ENCODE assay signal across 9 cellular contexts in genomic region chr7:139588632-139589031, GRCh38.
A peak's percentile ranks its signal among the peaks of the same experiment; 100 is the strongest.
DNase-seq lines count a peak whose midpoint lies in the region; ATAC-seq and TF ChIP-seq lines count a peak whose summit lies in the region.
"Had no signal": no experiment of that assay in that cellular context is flagged by ENCODE, and none has a peak within 500 bp of the region (broad histone marks: within the 10 kb centered on the region; RNA-seq: fewer than 3 reads in every experiment).

No MANE protein-coding gene starts in this region.

- H3K27me3 ChIP-seq in mammary epithelial cell (ENCODE audit: insufficient read depth, low read length) (no peaks in the 10 kb centered on the region), lower lobe of right lung (ENCODE audit: low read depth) (no peaks in the 10 kb centered on the region), testis (no peaks in the 10 kb centered on the region)
- H3K27me3 ChIP-seq in effector memory CD4-positive, alpha-beta T cell (replicated peaks; ENCODE audit: control insufficient read depth, insufficient read depth, low read length, poor library complexity, severe bottlenecking), result no peaks in the 10 kb centered on the region

- intact Hi-C loops in mammary epithelial cell (cut with micrococcal nuclease) (no loop called here), lower lobe of right lung (cut with DNase I) (no loop called here), testis (cut with DNase I; ENCODE audit: low total_unique reads) (no loop called here)

- dilution Hi-C loops in mammary epithelial cell (cut with HindIII; ENCODE audit: low sequenced_read_pairs), result no loop called here

- peak; percentile 37 for DNase-seq in activated CD8-positive, alpha-beta memory T cell treated with anti-CD3 and anti-CD28 coated beads for 24 hours
- DNase-seq in activated CD8-positive, alpha-beta memory T cell treated with anti-CD3 and anti-CD28 coated beads, Interleukin-2, amount 50 U/mL, for 4 hours, result no peak
- DNase-seq in mammary epithelial cell (peak; percentile 21), lower lobe of right lung (no peak), testis (peak; percentile 32)
- DNase-seq in effector memory CD4-positive, alpha-beta T cell, result no peak
- DNase-seq in stimulated activated CD4-positive, alpha-beta T cell treated with anti-CD3 and anti-CD28 coated beads, Interleukin-2, amount 100 ng/mL, for 48 hours, result no peak
- DNase-seq: NCI-H1930 had no signal

- in situ Hi-C loops in mammary epithelial cell (cut with MboI; ENCODE audit: low sequenced_read_pairs in 2 of 2), result no loop called here

- H3K9ac ChIP-seq in mammary epithelial cell (ENCODE audit: insufficient read depth, low read length), result no peak overlapping the region

- no peak overlapping the region for H2AFZ ChIP-seq in mammary epithelial cell (ENCODE audit: low read depth, low read length)

- H3K27ac ChIP-seq in mammary epithelial cell (ENCODE audit: insufficient read depth, low read depth, low read length) (no peak overlapping the region), lower lobe of right lung (no peak overlapping the region), testis (no peak overlapping the region)
- no peak overlapping the region for H3K27ac ChIP-seq in effector memory CD4-positive, alpha-beta T cell (ENCODE audit: insufficient read depth, low read length, poor library complexity, severe bottlenecking)

- WGBS in mammary epithelial cell (ENCODE audit: low coverage, missing lambda C conversion rate), result 72% methylated on average over 2 of the region's 7 CpGs
- WGBS in testis, 2 donors, result 33 to 46% methylated on average over 7 of the region's 7 CpGs

- H3K36me3 ChIP-seq in mammary epithelial cell (ENCODE audit: insufficient read depth, low read length) (peaks cover 8% of the 10 kb centered on the region), lower lobe of right lung (peaks cover 96% of the 10 kb centered on the region), testis (ENCODE audit: low read depth, missing control alignments) (no peaks in the 10 kb centered on the region)
- peaks cover 41% of the 10 kb centered on the region for H3K36me3 ChIP-seq in effector memory CD4-positive, alpha-beta T cell (ENCODE audit: control insufficient read depth, insufficient read depth, low read length)

- no TSS peak for BruUV-seq in mammary epithelial cell (replicated peaks; lab: Mats Ljungman, UMichigan)

- CTCF ChIA-PET in mammary epithelial cell (lab: Charles Lee; ENCODE audit: low non-redundant PET), result interaction anchor here (0.7 kb wide), 1 partner anchor 30 kb away, joined by 6 read pairs; no protein-coding TSS in a partner anchor

- H3K4me1 ChIP-seq in mammary epithelial cell (ENCODE audit: insufficient read depth, low read length) (no peaks in the 10 kb centered on the region), lower lobe of right lung (peaks cover 5% of the 10 kb centered on the region), testis (no peaks in the 10 kb centered on the region)
- no peaks in the 10 kb centered on the region for H3K4me1 ChIP-seq in effector memory CD4-positive, alpha-beta T cell (ENCODE audit: control insufficient read depth, insufficient read depth, low read length, poor library complexity, severe bottlenecking)

- no peaks in the 10 kb centered on the region for H3K79me2 ChIP-seq in mammary epithelial cell (ENCODE audit: insufficient read depth, low read length)

- no peak for TF ChIP-seq POLR2A in testis (IDR thresholded peaks at IDR 0.05)

- no peak overlapping the region for H3K4me2 ChIP-seq in mammary epithelial cell (ENCODE audit: insufficient read depth, low read depth, low read length)

- H3K4me3 ChIP-seq in mammary epithelial cell (replicated peaks in 1 of 3; ENCODE audit: insufficient read depth in 1 of 3, low read depth in 2 of 3, low read length in 3 of 3), result no peak overlapping the region
- H3K4me3 ChIP-seq in lower lobe of right lung, result no peak overlapping the region
- H3K4me3 ChIP-seq in testis, result no peak overlapping the region
- no peak overlapping the region for H3K4me3 ChIP-seq in effector memory CD4-positive, alpha-beta T cell (ENCODE audit: insufficient read depth, low read depth, low read length, poor library complexity, severe bottlenecking)

- peak; percentile 71 to 76 for ATAC-seq in lower lobe of right lung
- no peak for ATAC-seq in HG03342 (IDR thresholded peaks at IDR 0.05; ENCODE audit: unreplicated experiment)

- no peaks in the 10 kb centered on the region for H4K20me1 ChIP-seq in mammary epithelial cell (ENCODE audit: insufficient read depth, low read length)

- H3K9me3 ChIP-seq in mammary epithelial cell (replicated peaks; ENCODE audit: insufficient read depth, low read length), result no peaks in the 10 kb centered on the region
- no peaks in the 10 kb centered on the region for H3K9me3 ChIP-seq in lower lobe of right lung
- no peaks in the 10 kb centered on the region for H3K9me3 ChIP-seq in testis
- H3K9me3 ChIP-seq in effector memory CD4-positive, alpha-beta T cell (ENCODE audit: control insufficient read depth, low read length), result no peaks in the 10 kb centered on the region

- TF ChIP-seq CTCF in mammary epithelial cell (conservative IDR thresholded peaks at IDR 0.05 in 1 of 2, IDR thresholded peaks at IDR 0.05 in 1 of 2; ENCODE audit: extremely low read depth in 1 of 2, insufficient read depth in 1 of 2, low read depth in 1 of 2, low read length in 2 of 2) (no peak), lower lobe of right lung (IDR thresholded peaks at IDR 0.05) (no peak), testis (IDR thresholded peaks at IDR 0.05) (no peak)

Comparison
In these comparisons a context has a peak if more than half of its experiments do, and no peak if none do; other contexts are left out.
1. DNase-seq: peak in activated CD8-positive, alpha-beta memory T cell treated with anti-CD3 and anti-CD28 coated beads for 24 hours (single experiment), mammary epithelial cell (single experiment) and testis (single experiment); none in activated CD8-positive, alpha-beta memory T cell treated with anti-CD3 and anti-CD28 coated beads, Interleukin-2, amount 50 U/mL, for 4 hours (single experiment), lower lobe of right lung (single experiment), effector memory CD4-positive, alpha-beta T cell (0 of 3) and stimulated activated CD4-positive, alpha-beta T cell treated with anti-CD3 and anti-CD28 coated beads, Interleukin-2, amount 100 ng/mL, for 48 hours (0 of 2).